In the genomic region with DNA sequence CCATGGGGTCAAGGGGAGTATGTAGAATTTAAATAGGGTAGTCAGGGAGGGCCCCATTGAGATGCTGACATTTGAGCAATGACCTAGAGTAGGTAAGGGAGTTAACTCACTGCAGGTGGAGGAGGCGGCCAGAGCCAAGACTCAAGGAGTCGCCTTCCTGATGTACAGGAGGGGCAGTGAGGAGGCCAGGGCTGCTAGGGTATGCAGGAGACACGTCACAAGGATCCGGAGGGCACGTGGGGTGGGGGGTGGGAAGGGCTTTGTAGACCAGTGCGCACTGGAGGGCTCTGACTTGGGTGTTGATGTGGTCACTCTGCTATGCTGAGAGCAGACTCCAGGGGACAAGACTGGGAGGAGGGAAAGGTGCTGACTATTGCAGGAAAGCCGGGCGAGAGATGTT, we compare ENCODE assay signal across 34 cellular contexts.
"Had no signal": no experiment of that assay in that cellular context is flagged by ENCODE, and none has a peak within 500 bp of the region (broad histone marks: within the 10 kb centered on the region; RNA-seq: fewer than 3 reads in every experiment).

No MANE protein-coding gene starts in this region.

- H3K27ac ChIP-seq: adrenal gland, body of pancreas, breast epithelium, Peyer's patch, RWPE1, VCaP had no signal

- ATAC-seq: activated CD8-positive, alpha-beta T cell treated with anti-CD3 and anti-CD28 coated beads, Interleukin-2, amount 10 ng/mL, durations not matched to agents 7 days and 5 days; activated naive CD4-positive, alpha-beta T cell treated with anti-CD3 and anti-CD28 coated beads, Interleukin-2, amount 50 U/mL, for 72 hours; body of pancreas; PC-3; Right ventricle myocardium inferior; SK-N-SH treated with all-trans-retinoic acid at 6 μM for 48 hours had no signal

- H3K9me3 ChIP-seq: adrenal gland, body of pancreas, breast epithelium, Peyer's patch had no signal

- H3K4me3 Mint-ChIP-seq: activated CD4-positive, alpha-beta T cell treated with anti-CD3 and anti-CD28 coated beads, Interleukin-2, amount 10 ng/mL, durations not matched to agents 24 days and 14 days; activated CD8-positive, alpha-beta T cell treated with anti-CD3 and anti-CD28 coated beads, Interleukin-2, amount 10 ng/mL, durations not matched to agents 7 days and 5 days; activated naive CD4-positive, alpha-beta T cell treated with anti-CD3 and anti-CD28 coated beads for 36 hours; activated T-cell treated with anti-CD3 and anti-CD28 coated beads, Interleukin-2, amount 50 U/mL, for 24 hours had no signal

- DNase-seq: activated CD4-positive, alpha-beta T cell treated with anti-CD3 and anti-CD28 coated beads, Interleukin-2, amount 10 ng/mL, durations not matched to agents 24 days and 14 days; activated CD4-positive, alpha-beta T cell treated with anti-CD3 and anti-CD28 coated beads, Interleukin-2, amount 50 U/mL, for 4 hours; activated CD4-positive, CD25-positive, alpha-beta regulatory T cell; activated CD8-positive, alpha-beta T cell treated with anti-CD3 and anti-CD28 coated beads, Interleukin-2, amount 10 ng/mL, durations not matched to agents 7 days and 5 days; activated gamma-delta T cell treated with Interleukin-2 at 50 U/mL for 16 hours; activated naive CD4-positive, alpha-beta T cell treated with anti-CD3 and anti-CD28 coated beads for 36 hours; activated T-cell treated with anti-CD3 and anti-CD28 coated beads, Interleukin-2, amount 50 U/mL, for 24 hours; adrenal gland; body of pancreas; NCI-H1092 treated with DMSO at 0.1 percent for 48 hours; NCI-H1417; NCI-H146; NCI-H187; NCI-H2029 treated with DMSO at 0.1 percent for 48 hours; NCI-H2107; NCI-H2171; NCI-H510A; NCI-H526; NCI-H748 treated with DMSO at 0.1 percent for 48 hours; NK-92 treated with Interleukin-12 subunit alpha and Interleukin-12 subunit beta, amount 100 ng/mL, for 24 hours; PC-3; Peyer's patch; SIG-M5; SW 1271; T-helper 1 cell; T-helper 2 cell; T-helper 9 cell had no signal

- H3K36me3 ChIP-seq: adrenal gland, breast epithelium, Peyer's patch had no signal

- H3K4me1 ChIP-seq: adrenal gland, body of pancreas, breast epithelium, Peyer's patch had no signal

- H3K36me3 Mint-ChIP-seq: activated naive CD4-positive, alpha-beta T cell treated with anti-CD3 and anti-CD28 coated beads, Interleukin-2, amount 50 U/mL, for 72 hours had no signal

- H3K9me3 Mint-ChIP-seq: activated CD4-positive, alpha-beta T cell treated with anti-CD3 and anti-CD28 coated beads, Interleukin-2, amount 10 ng/mL, durations not matched to agents 24 days and 14 days; activated naive CD4-positive, alpha-beta T cell treated with anti-CD3 and anti-CD28 coated beads for 36 hours; activated naive CD4-positive, alpha-beta T cell treated with anti-CD3 and anti-CD28 coated beads, Interleukin-2, amount 50 U/mL, for 72 hours; activated T-cell treated with anti-CD3 and anti-CD28 coated beads, Interleukin-2, amount 50 U/mL, for 24 hours; activated T-helper 2 cell treated with anti-CD3 and anti-CD28 coated beads, Interferon-gamma antibody, Interleukin-2, Interleukin-4, amounts not matched to agents 10 μg/mL and 5 μg/mL and 100 μg/mL, durations not matched to agents 14 hours and 24 hours and 36 hours had no signal

- H3K4me3 ChIP-seq: adrenal gland, body of pancreas, breast epithelium, Peyer's patch had no signal

- H3K27ac Mint-ChIP-seq: activated CD4-positive, alpha-beta T cell treated with anti-CD3 and anti-CD28 coated beads, Interleukin-2, amount 10 ng/mL, durations not matched to agents 24 days and 14 days; activated CD8-positive, alpha-beta T cell treated with anti-CD3 and anti-CD28 coated beads, Interleukin-2, amount 10 ng/mL, durations not matched to agents 7 days and 5 days; activated naive CD4-positive, alpha-beta T cell treated with anti-CD3 and anti-CD28 coated beads for 36 hours; activated naive CD4-positive, alpha-beta T cell treated with anti-CD3 and anti-CD28 coated beads, Interleukin-2, amount 50 U/mL, for 72 hours; activated T-cell treated with anti-CD3 and anti-CD28 coated beads, Interleukin-2, amount 50 U/mL, for 24 hours; activated T-helper 2 cell treated with anti-CD3 and anti-CD28 coated beads, Interferon-gamma antibody, Interleukin-2, Interleukin-4, amounts not matched to agents 10 μg/mL and 5 μg/mL and 100 μg/mL, durations not matched to agents 14 hours and 24 hours and 36 hours had no signal

- H3K4me1 Mint-ChIP-seq: activated CD4-positive, alpha-beta T cell treated with anti-CD3 and anti-CD28 coated beads, Interleukin-2, amount 10 ng/mL, durations not matched to agents 24 days and 14 days had no signal

- H3K27me3 ChIP-seq: adrenal gland, body of pancreas, breast epithelium, Peyer's patch had no signal
